ENCODE assay signal across 26 cellular contexts in genomic region chr2:121880283-121880682, GRCh38.
"Had no signal": no experiment of that assay in that cellular context is flagged by ENCODE, and none has a peak within 500 bp of the region (broad histone marks: within the 10 kb centered on the region; RNA-seq: fewer than 3 reads in every experiment).

No MANE protein-coding gene starts in this region.

- H3K36me3 ChIP-seq: heart left ventricle, left ventricle myocardium inferior, ovary, stomach, thyroid gland, upper lobe of right lung had no signal

- H3K27ac ChIP-seq: heart left ventricle, left ventricle myocardium inferior, ovary, skin epidermis, stomach, testis, thyroid gland, upper lobe of right lung had no signal

- H3K9me3 ChIP-seq: left ventricle myocardium inferior, stomach, testis, thyroid gland, upper lobe of right lung had no signal

- H3K4me3 ChIP-seq: heart left ventricle, left ventricle myocardium inferior, lung, ovary, skin epidermis, stomach, testis, thyroid gland, upper lobe of right lung had no signal

- DNase-seq: heart left ventricle; hypothalamus; immature natural killer cell; kidney; left ventricle myocardium inferior; mesendoderm; naive B cell; natural killer cell; nephron progenitor cell; ovary; retina; right cardiac atrium; stimulated activated CD4-positive, alpha-beta T cell treated with anti-CD3 and anti-CD28 coated beads, Interleukin-12 subunit alpha, Interleukin-12 subunit beta, amount 100 ng/mL, for 4 hours; stimulated activated CD4-positive, alpha-beta T cell treated with anti-CD3 and anti-CD28 coated beads, Interleukin-15, amount 100 ng/mL, for 24 hours; stimulated activated CD4-positive, alpha-beta T cell treated with anti-CD3 and anti-CD28 coated beads, Interleukin-2, amount 100 ng/mL, for 24 hours; stimulated activated CD4-positive, alpha-beta T cell treated with anti-CD3 and anti-CD28 coated beads, Interleukin-4, amount 100 ng/mL, for 1 hour; stimulated activated naive B cell treated with anti-CD40 and anti-IgM and Interleukin-4, amounts not matched to agents 10 μg/mL and 1 μg/mL and 100 μg/mL, for 72 hours; stimulated activated naive CD8-positive, alpha-beta T cell treated with anti-CD3 and anti-CD28 coated beads, Interleukin-15, Interleukin-2, amounts not matched to agents 100 U/mL and 50 U/mL, for 24 hours; stomach; testis; thyroid gland; trophoblast cell; upper lobe of right lung had no signal

- ATAC-seq: heart left ventricle; natural killer cell; right cardiac atrium; sciatic nerve; stimulated activated naive B cell treated with anti-CD40 and anti-IgM and Interleukin-4, amounts not matched to agents 10 μg/mL and 1 μg/mL and 100 μg/mL, for 72 hours; stimulated activated naive CD8-positive, alpha-beta T cell treated with anti-CD3 and anti-CD28 coated beads, Interleukin-15, Interleukin-2, amounts not matched to agents 100 U/mL and 50 U/mL, for 24 hours; upper lobe of right lung had no signal

- H3K27me3 ChIP-seq: ovary, stomach, testis, thyroid gland, upper lobe of right lung had no signal

- H3K4me1 ChIP-seq: heart left ventricle, left ventricle myocardium inferior, stomach, testis, thyroid gland, upper lobe of right lung had no signal
